In the genomic region with DNA sequence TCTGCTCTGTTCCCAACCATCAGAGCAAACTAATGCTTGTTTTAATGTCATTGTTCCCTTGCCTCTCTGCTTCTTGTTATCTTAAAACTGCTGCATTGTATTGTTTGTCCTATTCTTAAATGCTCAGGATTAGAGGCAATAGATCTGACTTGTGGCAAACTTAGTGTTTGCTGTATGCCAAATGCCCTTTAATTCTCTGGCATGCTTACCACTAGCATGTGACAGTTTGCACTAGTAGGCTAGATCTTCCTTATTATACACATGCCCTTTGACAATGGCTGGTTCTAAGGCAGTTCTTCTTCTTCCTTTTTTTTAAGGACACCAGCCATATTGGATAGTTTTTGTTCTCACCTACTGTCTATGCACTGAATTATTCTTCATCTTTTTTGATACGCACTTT, we compare ENCODE assay signal across 15 cellular contexts. TPM values are rescaled to one million over a fixed set of nuclear protein-coding genes. Genes with fewer than 3 reads are reported as not detected.
A peak's percentile ranks its signal among the peaks of the same experiment; 100 is the strongest.
DNase-seq lines count a peak whose midpoint lies in the region; ATAC-seq, FAIRE-seq and TF ChIP-seq lines count a peak whose summit lies in the region.
"Had no signal": no experiment of that assay in that cellular context is flagged by ENCODE, and none has a peak within 500 bp of the region (broad histone marks: within the 10 kb centered on the region; RNA-seq: fewer than 3 reads in every experiment).

No MANE protein-coding gene starts in this region.

- no peak for DNase-seq in HepG2 (ENCODE audit: low spot score)
- peak; percentile 44 for DNase-seq in foreskin melanocyte
- DNase-seq in psoas muscle: no peak
- no peak for DNase-seq in activated CD8-positive, alpha-beta memory T cell treated with anti-CD3 and anti-CD28 coated beads, Interleukin-2, amount 10 ng/mL, durations not matched to agents 7 days and 5 days
- DNase-seq in upper lobe of right lung: no peak
- DNase-seq: ACHN, C1 segment of cervical spinal cord, DMS 273 treated with DMSO at 0.1 percent for 48 hours, MV-4-11, NCI-H1930 had no signal

- ATAC-seq in HepG2: no peak
- ATAC-seq in psoas muscle: no peak
- no peak for ATAC-seq in activated CD8-positive, alpha-beta memory T cell treated with anti-CD3 and anti-CD28 coated beads, Interleukin-2, amount 10 ng/mL, durations not matched to agents 7 days and 5 days
- no peak for ATAC-seq in HG03196 (IDR thresholded peaks at IDR 0.05; ENCODE audit: unreplicated experiment)
- ATAC-seq in upper lobe of right lung: no peak
- ATAC-seq: Panc1 had no signal

- H3K4me3 Mint-ChIP-seq in activated CD8-positive, alpha-beta memory T cell treated with anti-CD3 and anti-CD28 coated beads, Interleukin-2, amount 10 ng/mL, durations not matched to agents 7 days and 5 days: no peak overlapping the region

- FAIRE-seq in HepG2 (lab: Jason Lieb, UNC): no peak
- FAIRE-seq: G401.6 had no signal

- H3K27me3 Mint-ChIP-seq in activated CD8-positive, alpha-beta memory T cell treated with anti-CD3 and anti-CD28 coated beads, Interleukin-2, amount 10 ng/mL, durations not matched to agents 7 days and 5 days: peaks cover 26% of the 10 kb centered on the region

- TF ChIP-seq RAD21 in liver (IDR thresholded peaks at IDR 0.05) (peak; percentile 21 to 45), HepG2 (CRISPR knock-in tag; IDR thresholded peaks at IDR 0.05) (no peak)

- H3K9me3 Mint-ChIP-seq in activated CD8-positive, alpha-beta memory T cell treated with anti-CD3 and anti-CD28 coated beads, Interleukin-2, amount 10 ng/mL, durations not matched to agents 7 days and 5 days (ENCODE audit: low read depth): no peaks in the 10 kb centered on the region

- no peak overlapping the region for H3K4me2 ChIP-seq in HepG2 (ENCODE audit: low read depth, low read length)
- H3K4me2 ChIP-seq: KMS-11 had no signal

- 100% methylated on average over 1 of the region's 1 CpG for WGBS in liver
- WGBS in HepG2 (ENCODE audit: low lambda C conversion rate): 96% methylated on average over 1 of the region's 1 CpG
- 97 to 100% (median 97%) methylated on average over 1 of the region's 1 CpG for WGBS in psoas muscle, 3 donors

- H3K4me1 Mint-ChIP-seq in activated CD8-positive, alpha-beta memory T cell treated with anti-CD3 and anti-CD28 coated beads, Interleukin-2, amount 10 ng/mL, durations not matched to agents 7 days and 5 days: no peaks in the 10 kb centered on the region

- no peak overlapping the region for H3K4me3 ChIP-seq in liver (ENCODE audit: low read depth in 1 of 3, low read length in 3 of 3)
- H3K4me3 ChIP-seq in HepG2 (replicated peaks in 1 of 3; ENCODE audit: insufficient read depth in 1 of 3, low read depth in 2 of 3, low read length in 3 of 3): no peak overlapping the region
- peak overlapping the region; percentile 14 for H3K4me3 ChIP-seq in psoas muscle
- no peak overlapping the region for H3K4me3 ChIP-seq in upper lobe of right lung

- H3K9me3 ChIP-seq in liver (ENCODE audit: control insufficient read depth in 4 of 4, low read length in 3 of 4) (no peaks in the 10 kb centered on the region), HepG2 (ENCODE audit: low read length) (no peaks in the 10 kb centered on the region), psoas muscle (no peaks in the 10 kb centered on the region), upper lobe of right lung (no peaks in the 10 kb centered on the region)

- intact Hi-C loops in HepG2 (cut with micrococcal nuclease; ENCODE audit: unreplicated experiment) (no loop called here), psoas muscle (cut with DNase I) (no loop called here), upper lobe of right lung (cut with DNase I) (no loop called here)

- H4K20me1 ChIP-seq in HepG2 (ENCODE audit: insufficient read depth, low read length): no peaks in the 10 kb centered on the region

- no peaks in the 10 kb centered on the region for H3K36me3 Mint-ChIP-seq in activated CD8-positive, alpha-beta memory T cell treated with anti-CD3 and anti-CD28 coated beads, Interleukin-2, amount 10 ng/mL, durations not matched to agents 7 days and 5 days

- POLR2A ChIA-PET in HepG2 (lab: Yijun Ruan, JAX): no interaction called here

- H3K9ac ChIP-seq in liver (ENCODE audit: low read depth in 1 of 2, low read length in 2 of 2) (no peak overlapping the region), HepG2 (ENCODE audit: insufficient read depth, low read depth, low read length) (no peak overlapping the region)
- H3K9ac ChIP-seq: KMS-11 had no signal

- no TSS peak for BruUV-seq in HepG2 (replicated peaks; lab: Mats Ljungman, UMichigan)

- no peaks in the 10 kb centered on the region for H3K79me2 ChIP-seq in HepG2 (ENCODE audit: insufficient read depth, low read length)

- H3K27ac Mint-ChIP-seq in activated CD8-positive, alpha-beta memory T cell treated with anti-CD3 and anti-CD28 coated beads, Interleukin-2, amount 10 ng/mL, durations not matched to agents 7 days and 5 days: no peak overlapping the region

- H3K27me3 ChIP-seq in liver (ENCODE audit: control insufficient read depth in 4 of 4, insufficient read depth in 4 of 4, low read length in 3 of 4) (no peaks in the 10 kb centered on the region), HepG2 (ENCODE audit: control insufficient read depth in 1 of 2, insufficient read depth in 2 of 2, low read length in 2 of 2) (no peaks in the 10 kb centered on the region), psoas muscle (ENCODE audit: insufficient read depth in 3 of 3, low read length in 2 of 3) (no peaks in the 10 kb centered on the region), upper lobe of right lung (no peaks in the 10 kb centered on the region)

- TF ChIP-seq CTCF in liver (IDR thresholded peaks at IDR 0.05; ENCODE audit: low read depth, low read length, missing input control) (no peak), HepG2 (CRISPR knock-in tag; IDR thresholded peaks at IDR 0.05) (no peak), psoas muscle (IDR thresholded peaks at IDR 0.05) (no peak), upper lobe of right lung (IDR thresholded peaks at IDR 0.05) (no peak)

- H3K27ac ChIP-seq in liver (ENCODE audit: low read depth in 1 of 2, low read length in 2 of 2): no peak overlapping the region
- no peak overlapping the region for H3K27ac ChIP-seq in HepG2 (ENCODE audit: extremely low read length, insufficient read depth, low read length)
- H3K27ac ChIP-seq in psoas muscle: peak overlapping the region; percentile 86
- no peak overlapping the region for H3K27ac ChIP-seq in upper lobe of right lung
- H3K27ac ChIP-seq: KMS-11 had no signal

- H3K36me3 ChIP-seq in liver (ENCODE audit: control insufficient read depth in 4 of 4, insufficient read depth in 3 of 4, low read depth in 1 of 4, low read length in 3 of 4): peaks cover 0 to 18% (median 8%) of the 10 kb centered on the region in 4 donors
- H3K36me3 ChIP-seq in HepG2 (replicated peaks in 1 of 2; ENCODE audit: control insufficient read depth in 1 of 2, insufficient read depth in 2 of 2, low read length in 2 of 2): peaks cover 12 to 56% of the 10 kb centered on the region in 2 experiments
- H3K36me3 ChIP-seq in psoas muscle (ENCODE audit: insufficient read depth in 1 of 2, low read depth in 1 of 2): peaks cover 8 to 94% of the 10 kb centered on the region in 2 donors
- H3K36me3 ChIP-seq in upper lobe of right lung: no peaks in the 10 kb centered on the region

- TF ChIP-seq EP300 in HepG2 (IDR thresholded peaks at IDR 0.05; ENCODE audit: low read depth in 2 of 2, low read length in 2 of 2): no peak
- no peak for TF ChIP-seq EP300 in HepG2 (CRISPR knock-in tag; IDR thresholded peaks at IDR 0.05; ENCODE audit: borderline replicate concordance)

- in situ Hi-C loops in HepG2 (cut with HindIII; ENCODE audit: extremely low pct_ligation_motif_present, low pct_unique_long_range_greater_than_20kb): no loop called here

- H2AFZ ChIP-seq in HepG2 (ENCODE audit: low read length): no peak overlapping the region

- TF ChIP-seq POLR2A in HepG2 (IDR thresholded peaks at IDR 0.05; ENCODE audit: insufficient read depth in 1 of 2, low read depth in 2 of 2, low read length in 2 of 2): no peak

- CTCF ChIA-PET in HepG2 (lab: Yijun Ruan, JAX; ENCODE audit: low intra/inter-chr PET ratio, low total read pairs): no interaction called here
- CTCF ChIA-PET in activated CD8-positive, alpha-beta memory T cell treated with anti-CD3 and anti-CD28 coated beads, Interleukin-2, amount 10 ng/mL, durations not matched to agents 7 days and 5 days (lab: Charles Lee): no interaction called here

- H3K4me1 ChIP-seq in liver (ENCODE audit: control insufficient read depth in 4 of 4, insufficient read depth in 4 of 4, low read length in 3 of 4) (peaks cover 3 to 35% (median 23%) of the 10 kb centered on the region in 4 donors), HepG2 (ENCODE audit: insufficient read depth, low read length) (0 out of 2 replicates have a peak, but pooled peaks cover 7% of the 10 kb centered on the region), psoas muscle (peaks cover 88% of the 10 kb centered on the region), upper lobe of right lung (peaks cover 6% of the 10 kb centered on the region)

RNA-seq across cellular contexts. Expression of gene PALMD, which starts 30.1 kb away (rescaled TPM):
- 10 to 100 TPM; 18.3 to 20.6 TPM for total RNA-seq in liver
- 10 to 100 TPM in 1 of 2 donors, 1 to 10 TPM in 1; 9.7 to 24.0 TPM for polyA plus RNA-seq in liver
- 31.1 and 42.0 TPM in 2 replicates for total RNA-seq in HepG2 (2016; rRNA removed; fragmentation: Illumina TruSeq; extraction: Trizol)
- total RNA-seq in HepG2 (2016; cell fraction: cytosol; rRNA removed; fragmentation: Illumina TruSeq; extraction: Trizol; ENCODE audit: low read depth): 10.3 and 11.6 TPM in 2 replicates
- 30.7 and 39.5 TPM in 2 replicates for total RNA-seq in HepG2 (2016; cell fraction: insoluble cytoplasmic fraction; rRNA removed; fragmentation: Illumina TruSeq; extraction: Trizol)
- total RNA-seq in HepG2 (2016; cell fraction: membrane; rRNA removed; fragmentation: Illumina TruSeq; extraction: Trizol): 24.2 and 24.3 TPM in 2 replicates
- 26.7 and 29.8 TPM in 2 replicates for total RNA-seq in HepG2 (2016; cell fraction: nucleus; rRNA removed; fragmentation: Illumina TruSeq; extraction: Trizol)
- 4.6 and 5.5 TPM in 2 replicates for polyA plus RNA-seq in HepG2 (2011; rRNA removed)
- 2.7 and 3.8 TPM in 2 replicates for polyA plus RNA-seq in HepG2 (2011; cell fraction: cytosol; rRNA removed)
- polyA plus RNA-seq in HepG2 (2011; cell fraction: nucleus; rRNA removed): 4.6 and 6.1 TPM in 2 replicates
- polyA plus RNA-seq in HepG2 (2012): 6.5 and 16.7 TPM in 2 replicates
- 6.7 and 7.6 TPM in 2 replicates for polyA plus RNA-seq in HepG2 (2016; cell fraction: cytosol; fragmentation: Illumina TruSeq; extraction: Trizol; ENCODE audit: low read depth)
- 47.1 and 47.2 TPM in 2 replicates for polyA plus RNA-seq in HepG2 (2016; cell fraction: insoluble cytoplasmic fraction; fragmentation: Illumina TruSeq; extraction: Trizol; ENCODE audit: low read depth)
- 16.3 and 16.4 TPM in 2 replicates for polyA plus RNA-seq in HepG2 (2016; cell fraction: membrane; fragmentation: Illumina TruSeq; extraction: Trizol; ENCODE audit: low read depth)
- 32.5 and 34.5 TPM in 2 replicates for polyA plus RNA-seq in HepG2 (2016; cell fraction: nucleus; fragmentation: Illumina TruSeq; extraction: Trizol; ENCODE audit: insufficient read depth, low read depth)
- polyA minus RNA-seq in HepG2 (2011; rRNA and poly(A)+ RNA removed; ENCODE audit: low replicate concordance): 1.1 and 7.9 TPM in 2 replicates
- 4.4 and 5.5 TPM in 2 replicates for polyA minus RNA-seq in HepG2 (2011; cell fraction: cytosol; rRNA and poly(A)+ RNA removed)
- polyA minus RNA-seq in HepG2 (2011; cell fraction: nucleus; rRNA and poly(A)+ RNA removed): 20.3 and 20.6 TPM in 2 replicates
- 100 to 1,000 TPM in 3 of 4 donors, 10 to 100 TPM in 1; 46.2 to 219 (median 113) TPM for total RNA-seq in psoas muscle
- 100 to 1,000 TPM in 1 of 3 donors, 10 to 100 TPM in 2; 54.4 to 130 (median 59.4) TPM for polyA plus RNA-seq in psoas muscle
- not detected for total RNA-seq in activated CD8-positive, alpha-beta memory T cell treated with anti-CD3 and anti-CD28 coated beads, Interleukin-2, amount 10 ng/mL, durations not matched to agents 7 days and 5 days
- total RNA-seq in upper lobe of right lung: 21.5 TPM

Comparison
In these comparisons a context has a peak if more than half of its experiments do, and no peak if none do; other contexts are left out.
1. RNA of gene PALMD, which starts 30.1 kb away (total RNA-seq): 46.2 to 219 TPM in psoas muscle, 10.3 to 42.0 TPM in HepG2, 21.5 TPM in upper lobe of right lung (single experiment) and 18.3 to 20.6 TPM in liver; not detected in activated CD8-positive, alpha-beta memory T cell treated with anti-CD3 and anti-CD28 coated beads, Interleukin-2, amount 10 ng/mL, durations not matched to agents 7 days and 5 days; every median in the first group is over 10 times any median in the second.